In the genomic region with DNA sequence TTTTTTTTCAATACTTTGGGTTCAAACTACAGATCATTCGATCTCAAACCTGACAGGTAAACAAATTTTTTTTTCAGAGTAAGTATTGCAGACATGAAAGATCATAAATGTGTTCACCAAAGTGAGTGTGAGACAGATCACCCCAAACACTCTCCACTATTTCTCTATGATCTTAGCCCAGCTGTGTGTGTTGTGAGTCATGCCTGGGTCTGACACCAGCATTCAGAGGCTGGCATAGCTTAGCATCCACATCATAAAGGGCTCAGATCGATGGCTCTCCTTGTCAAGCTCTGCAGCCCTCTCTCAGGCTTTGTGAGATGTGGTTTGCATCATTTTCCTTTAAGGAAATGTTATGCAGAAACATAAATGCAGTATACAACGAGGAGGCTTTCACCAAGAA, we compare ENCODE assay signal across 8 cellular contexts.
DNase-seq lines count a peak whose midpoint lies in the region; ATAC-seq and FAIRE-seq lines count a peak whose summit lies in the region.

No MANE protein-coding gene starts in this region.

- H3K4me1 Mint-ChIP-seq in activated T-helper 17 cell treated with anti-CD3 and anti-CD28 coated beads, Interleukin-2, amount 50 U/mL, for 72 hours: peaks cover 38% of the 10 kb centered on the region

- no peaks in the 10 kb centered on the region for H3K9me3 Mint-ChIP-seq in activated T-helper 17 cell treated with anti-CD3 and anti-CD28 coated beads, Interleukin-2, amount 50 U/mL, for 72 hours

- peak; percentile 39 for DNase-seq in stimulated activated CD4-positive, alpha-beta T cell treated with anti-CD3 and anti-CD28 coated beads, Interleukin-4, amount 100 ng/mL, for 24 hours
- no peak for DNase-seq in stimulated activated CD4-positive, alpha-beta T cell treated with anti-CD3 and anti-CD28 coated beads, Interleukin-12 subunit alpha, Interleukin-12 subunit beta, amount 100 ng/mL, for 4 hours
- DNase-seq in NCI-H524 (lab: John Stamatoyannopoulos, UW) (no peak), NCI-H1436 treated with DMSO at 0.1 percent for 48 hours (lab: John Stamatoyannopoulos, UW) (no peak)

- peak; percentile 73 for FAIRE-seq in islet of Langerhans (lab: Jason Lieb, UNC)

- H3K36me3 Mint-ChIP-seq in activated T-helper 17 cell treated with anti-CD3 and anti-CD28 coated beads, Interleukin-2, amount 50 U/mL, for 72 hours (ENCODE audit: low read depth): peaks cover 50% of the 10 kb centered on the region

- H3K27me3 Mint-ChIP-seq in activated T-helper 17 cell treated with anti-CD3 and anti-CD28 coated beads, Interleukin-2, amount 50 U/mL, for 72 hours: no peaks in the 10 kb centered on the region

- peak overlapping the region; percentile 89 for H3K27ac Mint-ChIP-seq in activated T-helper 17 cell treated with anti-CD3 and anti-CD28 coated beads, Interleukin-2, amount 50 U/mL, for 72 hours

- ATAC-seq in activated T-helper 17 cell treated with anti-CD3 and anti-CD28 coated beads, Interleukin-2, amount 50 U/mL, for 72 hours (replicated peaks): peak; percentile 79
- ATAC-seq in GM19397 (IDR thresholded peaks at IDR 0.05; ENCODE audit: unreplicated experiment): no peak
- ATAC-seq in HG02852 (IDR thresholded peaks at IDR 0.05; ENCODE audit: unreplicated experiment): no peak

- H3K4me3 Mint-ChIP-seq in activated T-helper 17 cell treated with anti-CD3 and anti-CD28 coated beads, Interleukin-2, amount 50 U/mL, for 72 hours: peak overlapping the region; percentile 81
